ENCODE assay signal across 17 cellular contexts in genomic region chr12:132375747-132376463, GRCh38. TPM values are rescaled to one million over a fixed set of nuclear protein-coding genes. Genes with fewer than 3 reads are reported as not detected.
DNase-seq lines count a peak whose midpoint lies in the region; ATAC-seq and TF ChIP-seq lines count a peak whose summit lies in the region.
"Had no signal": no experiment of that assay in that cellular context is flagged by ENCODE, and none has a peak within 500 bp of the region (broad histone marks: within the 10 kb centered on the region; RNA-seq: fewer than 3 reads in every experiment).

No MANE protein-coding gene starts in this region.

- CTCF ChIA-PET in Panc1 (lab: Charles Lee) = no interaction called here

- in situ Hi-C loops in Panc1 (cut with HindIII; ENCODE audit: low pct_unique_long_range_greater_than_20kb, low sequenced_read_pairs) = no loop called here

- ATAC-seq in Panc1 = peak; percentile 43
- peak; percentile 16 for ATAC-seq in omental fat pad (ENCODE audit: low FRiP score)
- ATAC-seq in GM21825 (IDR thresholded peaks at IDR 0.05; ENCODE audit: unreplicated experiment) = no peak
- ATAC-seq in left colon = no peak
- ATAC-seq: HCT116 had no signal

- no peaks in the 10 kb centered on the region for H3K36me3 ChIP-seq in BLaER1 treated with 17β-estradiol and CSF1 and Interleukin-3, amounts not matched to agents 10 nM and 100 nM
- H3K36me3 ChIP-seq in Panc1 (ENCODE audit: control insufficient read depth, insufficient read depth, low read length) = no peaks in the 10 kb centered on the region
- H3K36me3 ChIP-seq: SJCRH30 had no signal

- H3K27ac ChIP-seq in BLaER1 treated with 17β-estradiol and CSF1 and Interleukin-3, amounts not matched to agents 10 nM and 100 nM = peak overlapping the region in 2 of 11 experiments; percentile 18 to 59; a peak in 2 of 22 replicates
- no peak overlapping the region for H3K27ac ChIP-seq in Panc1 (ENCODE audit: low read length)
- H3K27ac ChIP-seq: SJCRH30 had no signal

- H3K4me1 ChIP-seq in BLaER1 treated with 17β-estradiol and CSF1 and Interleukin-3, amounts not matched to agents 10 nM and 100 nM = peaks cover 23 to 50% (median 38%) of the 10 kb centered on the region in 10 experiments
- H3K4me1 ChIP-seq in Panc1 (ENCODE audit: control insufficient read depth, insufficient read depth, low read length) = no peaks in the 10 kb centered on the region

- peak; percentile 13 for DNase-seq in NCI-H2171 treated with DMSO at 0.1 percent for 48 hours (lab: John Stamatoyannopoulos, UW)
- no peak for DNase-seq in NCI-H2171 (lab: John Stamatoyannopoulos, UW)
- no peak for DNase-seq in Panc1 (ENCODE audit: low read depth, low spot score)
- no peak for DNase-seq in omental fat pad (ENCODE audit: low spot score)
- DNase-seq in left colon = no peak
- DNase-seq in NOMO-1 treated with dmso at 0.1 percent for 144 hours (lab: John Stamatoyannopoulos, UW; ENCODE audit: unreplicated experiment) = no peak
- DNase-seq: COR-L47, EL, Kasumi-1, NCI-H187 treated with DMSO at 0.1 percent for 48 hours, NCI-H2227 treated with DMSO at 0.1 percent for 48 hours, NCI-H524 had no signal

- intact Hi-C loops in Panc1 (cut with micrococcal nuclease; ENCODE audit: unreplicated experiment) = no loop called here
- intact Hi-C loops in left colon (cut with DNase I, micrococcal nuclease) = no loop called here

- peaks cover 0 to 3% (median 0%) of the 10 kb centered on the region in 11 experiments; a peak in 1 of 22 replicates for H4K20me1 ChIP-seq in BLaER1 treated with 17β-estradiol and CSF1 and Interleukin-3, amounts not matched to agents 10 nM and 100 nM

- H3K4me2 ChIP-seq in BLaER1 treated with 17β-estradiol and CSF1 and Interleukin-3, amounts not matched to agents 10 nM and 100 nM = peak overlapping the region in 10 of 11 experiments; percentile 34 to 85 (median 74); a peak in 19 of 22 replicates

- peak overlapping the region in 2 of 11 experiments; percentile 33 to 44; a peak in 4 of 22 replicates for H3K9ac ChIP-seq in BLaER1 treated with 17β-estradiol and CSF1 and Interleukin-3, amounts not matched to agents 10 nM and 100 nM

- H3K27me3 ChIP-seq in BLaER1 treated with 17β-estradiol and CSF1 and Interleukin-3, amounts not matched to agents 10 nM and 100 nM = peaks cover 20 to 60% (median 46%) of the 10 kb centered on the region in 11 experiments
- H3K27me3 ChIP-seq in Panc1 (ENCODE audit: control insufficient read depth, insufficient read depth, low read length) = peaks cover 19% of the 10 kb centered on the region
- H3K27me3 ChIP-seq: SJCRH30 had no signal

- H3K4me3 ChIP-seq in BLaER1 treated with 17β-estradiol and CSF1 and Interleukin-3, amounts not matched to agents 10 nM and 100 nM = no peak overlapping the region
- no peak overlapping the region for H3K4me3 ChIP-seq in Panc1 (ENCODE audit: low read depth in 2 of 2, low read length in 2 of 2)
- H3K4me3 ChIP-seq: SJCRH30 had no signal

- no TSS peak for BruUV-seq in Panc1 (replicated peaks; lab: Mats Ljungman, UMichigan)

- H3K9me3 ChIP-seq in BLaER1 treated with 17β-estradiol and CSF1 and Interleukin-3, amounts not matched to agents 10 nM and 100 nM (replicated peaks in 1 of 11) = peaks cover 8 to 16% (median 12%) of the 10 kb centered on the region in 11 experiments; a peak in 21 of 22 replicates
- H3K9me3 ChIP-seq in Panc1 (ENCODE audit: control insufficient read depth, insufficient read depth, low read depth, low read length) = no peaks in the 10 kb centered on the region

- POLR2A ChIA-PET in Panc1 (lab: Charles Lee) = no interaction called here

- TF ChIP-seq CTCF in Panc1 (IDR thresholded peaks at IDR 0.05) (no peak), omental fat pad (IDR thresholded peaks at IDR 0.05) (no peak)

RNA-seq across cellular contexts. Expression of gene GALNT9, which starts 46.5 kb away (rescaled TPM):
- total RNA-seq in Panc1 (2021; ENCODE audit: unreplicated experiment) (0.33 TPM), omental fat pad (10 to 100 TPM in 3 of 4 donors, not detected in 1; 10.9 to 52.7 (median 36.7) TPM), left colon (under 1 TPM in 1 of 2 donors, not detected in 1; 0.39 TPM)
- polyA plus RNA-seq in Panc1 (2012; ENCODE audit: insufficient read length) = 0.67 TPM
- total RNA-seq: HT1080 had no signal

Comparison
In these comparisons a context has a peak if more than half of its experiments do, and no peak if none do; other contexts are left out.
1. ATAC-seq: peak in Panc1 (single experiment) and omental fat pad (single experiment); none in GM21825 (single experiment) and left colon (single experiment).